ENCODE assay signal across 30 cellular contexts in genomic region chr1:248599396-248599795, GRCh38. TPM values are rescaled to one million over a fixed set of nuclear protein-coding genes. Genes with fewer than 3 reads are reported as not detected.
"Had no signal": no experiment of that assay in that cellular context is flagged by ENCODE, and none has a peak within 500 bp of the region (broad histone marks: within the 10 kb centered on the region; RNA-seq: fewer than 3 reads in every experiment).

No MANE protein-coding gene starts in this region.

- H3K9me3 Mint-ChIP-seq: effector memory CD8-positive, alpha-beta T cell; type B pancreatic cell had no signal

- DNase-seq: dermis blood vessel endothelial cell; effector memory CD8-positive, alpha-beta T cell; erythroblast; esophagus squamous epithelium; foreskin melanocyte; kidney; left cardiac atrium; left lung; lower lobe of right lung; naive thymus-derived CD4-positive, alpha-beta T cell; nucleus accumbens; ovary; psoas muscle; right cardiac atrium; sigmoid colon; spleen; stimulated activated CD4-positive, alpha-beta T cell treated with anti-CD3 and anti-CD28 coated beads, Interleukin-4, amount 100 ng/mL, for 4 hours; stimulated activated naive CD8-positive, alpha-beta T cell treated with anti-CD3 and anti-CD28 coated beads, Interleukin-15, Interleukin-2, amounts not matched to agents 100 U/mL and 50 U/mL, for 24 hours; substantia nigra; testis; tibial artery had no signal

- FAIRE-seq: endometrium, kidney had no signal

- ATAC-seq: effector memory CD8-positive, alpha-beta T cell; left cardiac atrium; left lung; lower lobe of right lung; naive thymus-derived CD4-positive, alpha-beta T cell; psoas muscle; right cardiac atrium; stimulated activated memory B cell treated with anti-CD40 and anti-IgM and Interleukin-4, amounts not matched to agents 10 μg/mL and 1 μg/mL and 100 μg/mL, for 72 hours; stimulated activated naive CD8-positive, alpha-beta T cell treated with anti-CD3 and anti-CD28 coated beads, Interleukin-15, Interleukin-2, amounts not matched to agents 100 U/mL and 50 U/mL, for 24 hours had no signal

- H3K9me3 ChIP-seq: esophagus squamous epithelium, lower lobe of right lung, ovary, psoas muscle, sigmoid colon, spleen, testis, tibial artery had no signal

- H3K27me3 Mint-ChIP-seq: naive thymus-derived CD4-positive, alpha-beta T cell; stimulated activated memory B cell treated with anti-CD40 and anti-IgM and Interleukin-4, amounts not matched to agents 10 μg/mL and 1 μg/mL and 100 μg/mL, for 72 hours; type B pancreatic cell had no signal

- H3K4me1 ChIP-seq: esophagus squamous epithelium, left lung, lower lobe of right lung, psoas muscle, sigmoid colon, spleen, testis, tibial artery had no signal

- H3K4me3 ChIP-seq: coronary artery, esophagus squamous epithelium, left lung, lower lobe of right lung, ovary, psoas muscle, sigmoid colon, skin epidermis, spleen, testis, tibial artery had no signal

- H3K4me3 Mint-ChIP-seq: effector memory CD8-positive, alpha-beta T cell; naive thymus-derived CD4-positive, alpha-beta T cell; nephron; stimulated activated memory B cell treated with anti-CD40 and anti-IgM and Interleukin-4, amounts not matched to agents 10 μg/mL and 1 μg/mL and 100 μg/mL, for 72 hours; type B pancreatic cell had no signal

- H3K27ac Mint-ChIP-seq: effector memory CD8-positive, alpha-beta T cell; nephron; stimulated activated memory B cell treated with anti-CD40 and anti-IgM and Interleukin-4, amounts not matched to agents 10 μg/mL and 1 μg/mL and 100 μg/mL, for 72 hours; type B pancreatic cell had no signal

- H3K36me3 Mint-ChIP-seq: type B pancreatic cell had no signal

- H3K27ac ChIP-seq: coronary artery, esophagus squamous epithelium, left lung, lower lobe of right lung, ovary, psoas muscle, sigmoid colon, skin epidermis, spleen, testis, tibial artery had no signal

- H3K27me3 ChIP-seq: esophagus squamous epithelium, left lung, ovary, sigmoid colon, spleen, testis, tibial artery had no signal

- H3K4me1 Mint-ChIP-seq: nephron had no signal

- H3K36me3 ChIP-seq: esophagus squamous epithelium, left lung, lower lobe of right lung, ovary, sigmoid colon, spleen, tibial artery had no signal

RNA-seq across cellular contexts. Expression of gene OR2T10, which starts 1.9 kb away (rescaled TPM):
- total RNA-seq: dermis blood vessel endothelial cell; esophagus squamous epithelium; left cardiac atrium; left lung; lower lobe of right lung; naive thymus-derived CD4-positive, alpha-beta T cell; psoas muscle; right cardiac atrium; sigmoid colon; testis; urinary bladder had no signal
- polyA plus RNA-seq: naive thymus-derived CD4-positive, alpha-beta T cell; ovary; psoas muscle; right cardiac atrium; urinary bladder had no signal

RNA-seq across cellular contexts. Expression of gene OR2T34, which starts 24.8 kb away (rescaled TPM):
- total RNA-seq: dermis blood vessel endothelial cell; esophagus squamous epithelium; kidney; left cardiac atrium; left lung; lower lobe of right lung; mononuclear cell; naive thymus-derived CD4-positive, alpha-beta T cell; ovary; psoas muscle; renal cortical epithelial cell; right cardiac atrium; sigmoid colon; testis; urinary bladder had no signal
- polyA plus RNA-seq: ovary, psoas muscle, right cardiac atrium, sigmoid colon, spleen, urinary bladder had no signal

RNA-seq across cellular contexts. Expression of gene OR2T11, which starts 35.5 kb away (rescaled TPM):
- total RNA-seq: dermis blood vessel endothelial cell; esophagus squamous epithelium; left cardiac atrium; left lung; lower lobe of right lung; naive thymus-derived CD4-positive, alpha-beta T cell; psoas muscle; right cardiac atrium; sigmoid colon; testis; urinary bladder had no signal
- polyA plus RNA-seq: naive thymus-derived CD4-positive, alpha-beta T cell; ovary; psoas muscle; right cardiac atrium; sigmoid colon; urinary bladder had no signal

RNA-seq across cellular contexts. Expression of gene OR2T29, which starts 36.8 kb away (rescaled TPM):
- total RNA-seq: dermis blood vessel endothelial cell; esophagus squamous epithelium; kidney; left cardiac atrium; left lung; lower lobe of right lung; mononuclear cell; naive thymus-derived CD4-positive, alpha-beta T cell; ovary; psoas muscle; right cardiac atrium; sigmoid colon; testis; urinary bladder had no signal
- polyA plus RNA-seq: naive thymus-derived CD4-positive, alpha-beta T cell; ovary; psoas muscle; right cardiac atrium; sigmoid colon; urinary bladder had no signal

RNA-seq across cellular contexts. Expression of gene OR2T35, which starts 45.7 kb away (rescaled TPM):
- total RNA-seq: dermis blood vessel endothelial cell; esophagus squamous epithelium; left cardiac atrium; left lung; lower lobe of right lung; naive thymus-derived CD4-positive, alpha-beta T cell; psoas muscle; right cardiac atrium; sigmoid colon; testis; urinary bladder had no signal
- polyA plus RNA-seq: naive thymus-derived CD4-positive, alpha-beta T cell; ovary; psoas muscle; right cardiac atrium; sigmoid colon; spleen; urinary bladder had no signal
